15 cellular contexts compared by ENCODE assay signal in the genomic region with DNA sequence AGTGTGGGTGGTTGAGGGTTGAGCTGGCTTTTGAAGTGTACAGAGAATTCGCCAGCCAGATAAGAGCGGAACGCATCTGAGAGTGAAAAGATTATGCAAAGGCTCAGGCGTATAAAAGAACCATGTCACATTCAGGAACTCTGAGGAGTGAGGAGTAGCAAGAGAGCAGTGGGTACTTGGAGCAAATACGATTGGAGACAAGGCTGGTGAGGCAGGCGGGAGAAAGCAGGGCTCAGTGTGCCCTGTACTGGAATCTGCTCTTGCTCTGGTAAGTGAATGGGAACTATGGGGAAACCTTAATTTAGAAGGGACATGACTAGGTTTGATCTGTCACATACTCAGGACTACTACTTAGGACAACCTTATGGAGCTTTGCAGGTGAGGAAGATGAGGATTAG.
"Had no signal": no experiment of that assay in that cellular context is flagged by ENCODE, and none has a peak within 500 bp of the region (broad histone marks: within the 10 kb centered on the region; RNA-seq: fewer than 3 reads in every experiment).

No MANE protein-coding gene starts in this region.

- H3K4me3 ChIP-seq: esophagus squamous epithelium, hepatocyte, suprapubic skin, tibial artery had no signal

- DNase-seq: central memory CD4-positive, alpha-beta T cell; cortex of kidney; effector memory CD4-positive, alpha-beta T cell; esophagus squamous epithelium; head of caudate nucleus; kidney; natural killer cell; right cardiac atrium; stimulated activated CD4-positive, alpha-beta T cell treated with anti-CD3 and anti-CD28 coated beads, Interleukin-4, amount 100 ng/mL, for 1 hour; stimulated activated CD8-positive, alpha-beta memory T cell treated with anti-CD3 and anti-CD28 coated beads, Interleukin-4, amount 100 ng/mL, for 48 hours; stimulated activated naive CD8-positive, alpha-beta T cell treated with anti-CD3 and anti-CD28 coated beads, Interleukin-15, Interleukin-2, amounts not matched to agents 100 U/mL and 50 U/mL, for 24 hours; tibial artery had no signal

- H3K27me3 ChIP-seq: esophagus squamous epithelium, hepatocyte, suprapubic skin, tibial artery had no signal

- ATAC-seq: natural killer cell; right cardiac atrium; stimulated activated effector memory CD8-positive, alpha-beta T cell treated with anti-CD3 and anti-CD28 coated beads, Interleukin-12 subunit alpha, Interleukin-12 subunit beta, amount 100 ng/mL, for 72 hours; stimulated activated naive CD8-positive, alpha-beta T cell treated with anti-CD3 and anti-CD28 coated beads, Interleukin-15, Interleukin-2, amounts not matched to agents 100 U/mL and 50 U/mL, for 24 hours had no signal

- H3K36me3 ChIP-seq: esophagus squamous epithelium, suprapubic skin, tibial artery had no signal

- H3K27ac ChIP-seq: esophagus squamous epithelium, hepatocyte, suprapubic skin, tibial artery had no signal

- H3K4me1 ChIP-seq: esophagus squamous epithelium, suprapubic skin, tibial artery had no signal

- H3K9me3 ChIP-seq: esophagus squamous epithelium, suprapubic skin, tibial artery had no signal
